10 cellular contexts compared by ENCODE assay signal in genomic region chr5:137997726-137998213, GRCh38. TPM values are rescaled to one million over a fixed set of nuclear protein-coding genes. Genes with fewer than 3 reads are reported as not detected.
DNase-seq lines count a peak whose midpoint lies in the region; ATAC-seq, FAIRE-seq and TF ChIP-seq lines count a peak whose summit lies in the region.
"Had no signal": no experiment of that assay in that cellular context is flagged by ENCODE, and none has a peak within 500 bp of the region (broad histone marks: within the 10 kb centered on the region; RNA-seq: fewer than 3 reads in every experiment).

No MANE protein-coding gene starts in this region.

- intact Hi-C loops in prostate gland (cut with DNase I): no loop called here

- H3K4me3 ChIP-seq in osteoblast (ENCODE audit: insufficient read depth, low read length): no peak overlapping the region
- H3K4me3 ChIP-seq in prostate gland: no peak overlapping the region

- H3K9me3 ChIP-seq in osteoblast (ENCODE audit: low read depth, low read length) (no peaks in the 10 kb centered on the region), prostate gland (no peaks in the 10 kb centered on the region)

- peaks cover 60% of the 10 kb centered on the region for H3K79me2 ChIP-seq in osteoblast (ENCODE audit: insufficient read depth, low read length)

- no peak for TF ChIP-seq POLR2A in prostate gland (IDR thresholded peaks at IDR 0.05)

- H3K27me3 ChIP-seq in osteoblast (ENCODE audit: insufficient read depth, low read length) (no peaks in the 10 kb centered on the region), prostate gland (replicated peaks; ENCODE audit: insufficient read depth) (no peaks in the 10 kb centered on the region)

- 94% methylated on average over 1 of the region's 1 CpG for WGBS in prostate gland

- H3K36me3 ChIP-seq in osteoblast (ENCODE audit: insufficient read depth, low read length) (peaks cover 9% of the 10 kb centered on the region), prostate gland (no peaks in the 10 kb centered on the region)

- H3K27ac ChIP-seq in osteoblast (ENCODE audit: low read depth, low read length): no peak overlapping the region
- no peak overlapping the region for H3K27ac ChIP-seq in prostate gland

- peak; percentile 67 for ATAC-seq in HG02852 (IDR thresholded peaks at IDR 0.05; ENCODE audit: unreplicated experiment)

- no peak overlapping the region for H3K4me2 ChIP-seq in osteoblast (ENCODE audit: insufficient read depth, low read length)

- H2AFZ ChIP-seq in osteoblast (ENCODE audit: low read length): no peak overlapping the region

- peaks cover 24% of the 10 kb centered on the region for H3K4me1 ChIP-seq in osteoblast (ENCODE audit: insufficient read depth, low read length)
- no peaks in the 10 kb centered on the region for H3K4me1 ChIP-seq in prostate gland (replicated peaks)

- peaks cover 7% of the 10 kb centered on the region for H4K20me1 ChIP-seq in osteoblast (ENCODE audit: insufficient read depth, low read length)

- DNase-seq in activated CD4-positive, alpha-beta T cell treated with anti-CD3 and anti-CD28 coated beads for 24 hours (ENCODE audit: low read depth in 2 of 2): peak; percentile 0 to 3
- no peak for DNase-seq in activated CD4-positive, alpha-beta T cell treated with anti-CD3 and anti-CD28 coated beads, Interleukin-2, amount 50 U/mL, for 4 hours
- DNase-seq in RPMI8226 (peak; percentile 44), osteoblast (ENCODE audit: insufficient read length, low spot score, missing footprints) (peak; percentile 48), prostate gland (ENCODE audit: low spot score) (no peak), HTR-8/SVneo (ENCODE audit: insufficient read length, low spot score) (no peak), NCI-H146 treated with DMSO at 0.1 percent for 48 hours (lab: John Stamatoyannopoulos, UW; ENCODE audit: unreplicated experiment) (no peak)
- DNase-seq: foreskin melanocyte had no signal

- TF ChIP-seq CTCF in osteoblast (IDR thresholded peaks at IDR 0.05; ENCODE audit: extremely low read depth, low read depth, low read length) (no peak), prostate gland (IDR thresholded peaks at IDR 0.05) (no peak)

- no peak for FAIRE-seq in HTR-8/SVneo (lab: Jason Lieb, UNC)
- FAIRE-seq: A204.1 had no signal

RNA-seq across cellular contexts. Expression of gene FAM13B, which starts 35.1 kb away (rescaled TPM):
- total RNA-seq in osteoblast: 55.7 and 59.7 TPM in 2 replicates
- total RNA-seq in prostate gland: 100 to 1,000 TPM in 1 of 2 donors, 10 to 100 TPM in 1; 34.4 to 107 TPM

Comparison
In these comparisons a context has a peak if more than half of its experiments do, and no peak if none do; other contexts are left out.
1. DNase-seq: peak in activated CD4-positive, alpha-beta T cell treated with anti-CD3 and anti-CD28 coated beads for 24 hours (2 of 2), RPMI8226 (single experiment) and osteoblast (single experiment); none in activated CD4-positive, alpha-beta T cell treated with anti-CD3 and anti-CD28 coated beads, Interleukin-2, amount 50 U/mL, for 4 hours (0 of 2), prostate gland (single experiment), HTR-8/SVneo (single experiment) and NCI-H146 treated with DMSO at 0.1 percent for 48 hours (single experiment).